In genomic region chr7:34190299-34190698, GRCh38 we compare ENCODE assay signal across 21 cellular contexts.
DNase-seq lines count a peak whose midpoint lies in the region; ATAC-seq and TF ChIP-seq lines count a peak whose summit lies in the region.
"Had no signal": no experiment of that assay in that cellular context is flagged by ENCODE, and none has a peak within 500 bp of the region (broad histone marks: within the 10 kb centered on the region; RNA-seq: fewer than 3 reads in every experiment).

No MANE protein-coding gene starts in this region.

- H3K18ac ChIP-seq in neuronal stem cell (ENCODE audit: low read length) = peak overlapping the region; percentile 73

- H2BK15ac ChIP-seq in neuronal stem cell (ENCODE audit: low read length) = no peak overlapping the region

- H3K36me3 ChIP-seq in right atrium auricular region (no peaks in the 10 kb centered on the region), neuronal stem cell (replicated peaks in 1 of 2; ENCODE audit: control insufficient read depth in 2 of 2, insufficient read depth in 2 of 2, low read length in 2 of 2) (no peaks in the 10 kb centered on the region)
- H3K36me3 ChIP-seq: thoracic aorta had no signal

- peak overlapping the region; percentile 33 for H4K8ac ChIP-seq in neuronal stem cell (ENCODE audit: low read depth, low read length)

- no peaks in the 10 kb centered on the region for H3K79me1 ChIP-seq in neuronal stem cell (ENCODE audit: low read depth, low read length)

- H3K27me3 ChIP-seq in right atrium auricular region = no peaks in the 10 kb centered on the region
- no peaks in the 10 kb centered on the region for H3K27me3 ChIP-seq in neuronal stem cell (ENCODE audit: control insufficient read depth in 3 of 3, insufficient read depth in 3 of 3, low read depth in 1 of 3, low read length in 3 of 3)

- H3K4ac ChIP-seq in neuronal stem cell (ENCODE audit: low read length) = no peak overlapping the region

- WGBS in neuronal stem cell (ENCODE audit: extremely low coverage in 2 of 2, insufficient read length in 2 of 2, insufficient replicate concordance in 1 of 2), 2 donors = no CpG with 5 or more reads among the region's 4 CpGs

- H3K4me2 ChIP-seq in neuronal stem cell (ENCODE audit: insufficient read depth, low read length, poor library complexity, severe bottlenecking) = no peak overlapping the region

- no peak overlapping the region for H2BK5ac ChIP-seq in neuronal stem cell (ENCODE audit: low read length)

- TF ChIP-seq CTCF in right atrium auricular region (IDR thresholded peaks at IDR 0.05) = no peak

- no peak overlapping the region for H2AK5ac ChIP-seq in neuronal stem cell (ENCODE audit: low read depth, low read length)

- no peak overlapping the region for H2BK120ac ChIP-seq in neuronal stem cell (ENCODE audit: low read depth, low read length)

- H3K4me3 ChIP-seq in right atrium auricular region = no peak overlapping the region
- H3K4me3 ChIP-seq in neuronal stem cell (ENCODE audit: low read length in 2 of 2) = no peak overlapping the region
- H3K4me3 ChIP-seq: thoracic aorta had no signal

- DNase-seq in Right ventricle myocardium inferior (ENCODE audit: missing footprints) (peak; percentile 79), right atrium auricular region (ENCODE audit: low spot score) (no peak), head of caudate nucleus (peak in 36 of 42 donors; percentile 11 to 77 (median 43)), neuronal stem cell (ENCODE audit: low spot score) (no peak), NCI-H748 treated with DMSO at 0.1 percent for 48 hours (lab: John Stamatoyannopoulos, UW) (no peak), NCI-H2107 treated with DMSO at 0.1 percent for 48 hours (lab: John Stamatoyannopoulos, UW; ENCODE audit: unreplicated experiment) (no peak)
- DNase-seq: activated naive CD4-positive, alpha-beta T cell treated with anti-CD3 and anti-CD28 coated beads for 36 hours; activated T-cell treated with anti-CD3 and anti-CD28 coated beads, Interleukin-2, amount 50 U/mL, for 48 hours; DMS79; effector CD8-positive, alpha-beta T cell; KG1; natural killer cell; NCI-H187; NCI-H82; PC-3; small intestine had no signal

- H3K9ac ChIP-seq in neuronal stem cell (ENCODE audit: low read depth, low read length, poor library complexity) = no peak overlapping the region

- H3K9me3 ChIP-seq in right atrium auricular region (no peaks in the 10 kb centered on the region), neuronal stem cell (replicated peaks in 1 of 2; ENCODE audit: control insufficient read depth in 2 of 2, insufficient read depth in 1 of 2, low read depth in 1 of 2, low read length in 2 of 2) (no peaks in the 10 kb centered on the region)
- H3K9me3 ChIP-seq: thoracic aorta had no signal

- no peak overlapping the region for H4K91ac ChIP-seq in neuronal stem cell (ENCODE audit: low read depth, low read length, poor library complexity)

- ATAC-seq in Right ventricle myocardium inferior = peak; percentile 95
- no peak for ATAC-seq in GM18861 (IDR thresholded peaks at IDR 0.05; ENCODE audit: unreplicated experiment)
- ATAC-seq in GM21447 (IDR thresholded peaks at IDR 0.05; ENCODE audit: unreplicated experiment) = no peak
- ATAC-seq: esophagus mucosa; natural killer cell; PC-3; stimulated activated memory B cell treated with anti-CD40 and anti-IgM and Interleukin-4, amounts not matched to agents 10 μg/mL and 1 μg/mL and 100 μg/mL, for 72 hours had no signal

- H3K14ac ChIP-seq in neuronal stem cell (ENCODE audit: low read length) = no peak overlapping the region

- no peak overlapping the region for H3K23ac ChIP-seq in neuronal stem cell (ENCODE audit: low read depth, low read length, poor library complexity)

- H3K27ac ChIP-seq in right atrium auricular region (no peak overlapping the region), neuronal stem cell (replicated peaks; ENCODE audit: low read length) (no peak overlapping the region)
- H3K27ac ChIP-seq: thoracic aorta had no signal

- H2AFZ ChIP-seq in neuronal stem cell (ENCODE audit: low read length) = no peak overlapping the region

- no peaks in the 10 kb centered on the region for H3K4me1 ChIP-seq in right atrium auricular region
- peaks cover 0 to 11% of the 10 kb centered on the region in 2 donors for H3K4me1 ChIP-seq in neuronal stem cell (ENCODE audit: control insufficient read depth in 2 of 2, insufficient read depth in 1 of 2, low read depth in 1 of 2, low read length in 2 of 2)

- H2BK12ac ChIP-seq in neuronal stem cell (ENCODE audit: low read length) = no peak overlapping the region

- intact Hi-C loops in Right ventricle myocardium inferior (cut with DNase I) = no loop called here
- intact Hi-C loops in head of caudate nucleus (cut with DNase I) = no loop called here

Comparison
In these comparisons a context has a peak if more than half of its experiments do, and no peak if none do; other contexts are left out.
1. DNase-seq: peak in Right ventricle myocardium inferior (single experiment) and head of caudate nucleus (36 of 42); none in right atrium auricular region (single experiment), neuronal stem cell (single experiment), NCI-H748 treated with DMSO at 0.1 percent for 48 hours (single experiment) and NCI-H2107 treated with DMSO at 0.1 percent for 48 hours (single experiment).